ENCODE assay signal across 19 cellular contexts in the genomic region with DNA sequence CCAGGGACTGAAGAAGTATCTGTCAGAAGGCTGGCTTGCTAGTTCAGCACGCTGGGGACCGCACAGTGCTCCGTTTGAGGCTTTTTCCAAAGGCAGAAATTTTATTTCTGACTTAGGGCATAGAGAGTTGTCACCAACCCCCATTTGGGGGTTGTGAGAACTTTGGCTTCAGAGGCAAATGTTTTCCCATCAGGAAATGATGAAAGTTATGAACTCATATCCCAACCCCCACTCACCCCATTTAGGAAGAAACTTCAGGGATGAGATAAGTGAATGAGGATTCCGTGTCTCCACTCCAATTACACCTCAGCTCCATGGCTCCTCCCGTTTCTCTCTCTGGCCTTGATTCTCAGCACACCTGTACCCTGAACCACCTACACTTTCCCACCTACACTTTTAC.
"Had no signal": no experiment of that assay in that cellular context is flagged by ENCODE, and none has a peak within 500 bp of the region (broad histone marks: within the 10 kb centered on the region; RNA-seq: fewer than 3 reads in every experiment).

No MANE protein-coding gene starts in this region.

- H2AFZ ChIP-seq: parathyroid adenoma had no signal

- H3K9me3 ChIP-seq: adrenal gland, ascending aorta, left lung, upper lobe of right lung had no signal

- H3K9ac ChIP-seq: parathyroid adenoma had no signal

- H3K36me3 ChIP-seq: adrenal gland, ascending aorta, left lung, upper lobe of right lung had no signal

- H3K27ac ChIP-seq: ascending aorta, foreskin keratinocyte, parathyroid adenoma had no signal

- H3K27me3 ChIP-seq: adrenal gland, ascending aorta, foreskin keratinocyte, left lung, upper lobe of right lung had no signal

- H3K79me2 ChIP-seq: parathyroid adenoma had no signal

- ATAC-seq: activated T-helper 17 cell treated with anti-CD3 and anti-CD28 coated beads, Interleukin-2, amount 50 U/mL, for 72 hours; foreskin keratinocyte; left lung; natural killer cell treated with Interleukin-12 subunit alpha and Interleukin-12 subunit beta and Interleukin-15 and Interleukin-18, amount 100 ng/mL, for 72 hours; right cardiac atrium; stimulated activated naive CD8-positive, alpha-beta T cell treated with anti-CD3 and anti-CD28 coated beads, Interleukin-15, Interleukin-2, amounts not matched to agents 100 U/mL and 50 U/mL, for 24 hours; upper lobe of right lung had no signal

- DNase-seq: activated CD4-positive, alpha-beta T cell treated with anti-CD3 and anti-CD28 coated beads, Interleukin-2, amount 50 U/mL, for 4 hours; activated CD8-positive, alpha-beta memory T cell treated with anti-CD3 and anti-CD28 coated beads for 24 hours; activated CD8-positive, alpha-beta memory T cell treated with anti-CD3 and anti-CD28 coated beads, Interleukin-2, amount 50 U/mL, for 4 hours; activated naive CD4-positive, alpha-beta T cell; activated T-cell treated with anti-CD3 and anti-CD28 coated beads, Interleukin-2, amount 50 U/mL, for 24 hours; adrenal gland; foreskin keratinocyte; kidney glomerular epithelial cell; left lung; right cardiac atrium; stimulated activated CD4-positive, alpha-beta T cell treated with anti-CD3 and anti-CD28 coated beads, Interleukin-12 subunit alpha, Interleukin-12 subunit beta, amount 100 ng/mL, for 4 hours; stimulated activated CD4-positive, alpha-beta T cell treated with anti-CD3 and anti-CD28 coated beads, Interleukin-4, amount 100 ng/mL, for 4 hours; stimulated activated naive CD8-positive, alpha-beta T cell treated with anti-CD3 and anti-CD28 coated beads, Interleukin-15, Interleukin-2, amounts not matched to agents 100 U/mL and 50 U/mL, for 24 hours; T-helper 9 cell; upper lobe of right lung had no signal

- H3K4me1 ChIP-seq: adrenal gland, ascending aorta, parathyroid adenoma, upper lobe of right lung had no signal

- H3K4me3 ChIP-seq: adrenal gland, ascending aorta, left lung, upper lobe of right lung had no signal
